In the genomic region with DNA sequence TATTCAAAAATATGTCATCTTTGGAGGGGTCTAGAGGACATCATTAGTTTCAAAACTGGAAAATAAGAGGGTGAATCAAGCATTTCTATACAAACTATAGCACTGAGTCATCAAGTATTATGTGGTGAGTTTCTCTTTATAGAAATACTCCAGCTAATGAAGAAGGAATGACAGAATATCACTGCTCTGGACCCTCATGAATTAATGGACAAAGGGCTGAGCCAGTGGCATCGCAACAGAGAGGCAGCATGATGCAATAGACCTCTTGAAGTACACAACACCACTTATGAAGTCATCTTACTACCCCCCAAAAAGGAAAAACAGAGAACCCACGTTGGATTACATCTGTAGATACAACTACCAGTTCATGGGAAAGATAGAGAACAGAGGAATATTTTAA, we compare ENCODE assay signal across 23 cellular contexts. TPM values are rescaled to one million over a fixed set of nuclear protein-coding genes. Genes with fewer than 3 reads are reported as not detected.
DNase-seq lines count a peak whose midpoint lies in the region; ATAC-seq and TF ChIP-seq lines count a peak whose summit lies in the region.
"Had no signal": no experiment of that assay in that cellular context is flagged by ENCODE, and none has a peak within 500 bp of the region (broad histone marks: within the 10 kb centered on the region; RNA-seq: fewer than 3 reads in every experiment).

No MANE protein-coding gene starts in this region.

- intact Hi-C loops in activated T-helper 1 cell treated with anti-CD3 and anti-CD28 coated beads, Interleukin-12 subunit alpha, Interleukin-12 subunit beta, Interleukin-2, Interleukin-4 antibody, amounts not matched to agents 30 ng/mL and 10 ng/mL and 1 ng/mL, durations not matched to agents 14 hours and 24 hours and 36 hours (cut with micrococcal nuclease), result no loop called here

- H3K36me3 ChIP-seq in brain microvascular endothelial cell (replicated peaks), result no peaks in the 10 kb centered on the region
- H3K36me3 ChIP-seq: left ventricle myocardium inferior had no signal

- H3K27ac ChIP-seq in brain microvascular endothelial cell, result peak overlapping the region; percentile 13
- no peak overlapping the region for H3K27ac ChIP-seq in foreskin keratinocyte
- H3K27ac ChIP-seq: left ventricle myocardium inferior, RWPE1 had no signal

- no peaks in the 10 kb centered on the region for H3K9me3 Mint-ChIP-seq in activated T-helper 1 cell treated with anti-CD3 and anti-CD28 coated beads, Interleukin-12 subunit alpha, Interleukin-12 subunit beta, Interleukin-2, Interleukin-4 antibody, amounts not matched to agents 30 ng/mL and 10 ng/mL and 1 ng/mL, durations not matched to agents 14 hours and 24 hours and 36 hours
- H3K9me3 Mint-ChIP-seq: activated naive CD4-positive, alpha-beta T cell treated with anti-CD3 and anti-CD28 coated beads, Interleukin-2, amount 50 U/mL, for 24 hours; brain; CD4-positive, alpha-beta T cell; dendritic cell treated with granulocyte-macrophage colony-stimulating factor and Interleukin-4, amounts not matched to agents 40 ng/mL and 50 ng/mL, for 4 days had no signal

- no peaks in the 10 kb centered on the region for H3K27me3 ChIP-seq in brain microvascular endothelial cell (replicated peaks)
- no peaks in the 10 kb centered on the region for H3K27me3 ChIP-seq in foreskin keratinocyte

- peaks cover 18% of the 10 kb centered on the region for H3K4me1 ChIP-seq in foreskin keratinocyte

- H3K4me3 Mint-ChIP-seq in activated T-helper 1 cell treated with anti-CD3 and anti-CD28 coated beads, Interleukin-12 subunit alpha, Interleukin-12 subunit beta, Interleukin-2, Interleukin-4 antibody, amounts not matched to agents 30 ng/mL and 10 ng/mL and 1 ng/mL, durations not matched to agents 14 hours and 24 hours and 36 hours, result no peak overlapping the region
- H3K4me3 Mint-ChIP-seq: activated naive CD4-positive, alpha-beta T cell treated with anti-CD3 and anti-CD28 coated beads, Interleukin-2, amount 50 U/mL, for 24 hours; brain; CD4-positive, alpha-beta T cell; dendritic cell treated with granulocyte-macrophage colony-stimulating factor and Interleukin-4, amounts not matched to agents 40 ng/mL and 50 ng/mL, for 4 days; nephron progenitor cell had no signal

- no peak overlapping the region for H3K27ac Mint-ChIP-seq in activated T-helper 1 cell treated with anti-CD3 and anti-CD28 coated beads, Interleukin-12 subunit alpha, Interleukin-12 subunit beta, Interleukin-2, Interleukin-4 antibody, amounts not matched to agents 30 ng/mL and 10 ng/mL and 1 ng/mL, durations not matched to agents 14 hours and 24 hours and 36 hours
- H3K27ac Mint-ChIP-seq: activated naive CD4-positive, alpha-beta T cell treated with anti-CD3 and anti-CD28 coated beads, Interleukin-2, amount 50 U/mL, for 24 hours; CD4-positive, alpha-beta T cell; dendritic cell treated with granulocyte-macrophage colony-stimulating factor and Interleukin-4, amounts not matched to agents 40 ng/mL and 50 ng/mL, for 4 days; nephron progenitor cell had no signal

- H3K36me3 Mint-ChIP-seq in activated T-helper 1 cell treated with anti-CD3 and anti-CD28 coated beads, Interleukin-12 subunit alpha, Interleukin-12 subunit beta, Interleukin-2, Interleukin-4 antibody, amounts not matched to agents 30 ng/mL and 10 ng/mL and 1 ng/mL, durations not matched to agents 14 hours and 24 hours and 36 hours (ENCODE audit: low read depth), result no peaks in the 10 kb centered on the region
- H3K36me3 Mint-ChIP-seq: activated naive CD4-positive, alpha-beta T cell treated with anti-CD3 and anti-CD28 coated beads, Interleukin-2, amount 50 U/mL, for 24 hours; brain had no signal

- DNase-seq in EH (ENCODE audit: low read depth) (peak; percentile 79), M059J (ENCODE audit: low read depth) (peak; percentile 50), brain microvascular endothelial cell (peak; percentile 69), foreskin keratinocyte (peak; percentile 52 to 77), NCI-H1105 (lab: John Stamatoyannopoulos, UW) (no peak), NCI-H748 treated with DMSO at 0.1 percent for 48 hours (lab: John Stamatoyannopoulos, UW) (no peak), RPMI8226 (no peak)
- no peak for DNase-seq in activated T-helper 1 cell treated with anti-CD3 and anti-CD28 coated beads, Interleukin-12 subunit alpha, Interleukin-12 subunit beta, Interleukin-2, Interleukin-4 antibody, amounts not matched to agents 30 ng/mL and 10 ng/mL and 1 ng/mL, durations not matched to agents 14 hours and 24 hours and 36 hours (ENCODE audit: low spot score)
- DNase-seq: CD4-positive, alpha-beta T cell; DMS 273 treated with DMSO at 0.1 percent for 48 hours; head of caudate nucleus; Kasumi-1; left ventricle myocardium inferior; NCI-H2107; NCI-H510A; nephron progenitor cell; stimulated activated naive CD4-positive, alpha-beta T cell; SW 1271 had no signal

- in situ Hi-C loops in brain microvascular endothelial cell (cut with HindIII; ENCODE audit: low pct_ligation_motif_present, low sequenced_read_pairs), result no loop called here

- peak; percentile 69 for ATAC-seq in foreskin keratinocyte
- ATAC-seq: GM12878 had no signal

- H3K27me3 Mint-ChIP-seq in activated T-helper 1 cell treated with anti-CD3 and anti-CD28 coated beads, Interleukin-12 subunit alpha, Interleukin-12 subunit beta, Interleukin-2, Interleukin-4 antibody, amounts not matched to agents 30 ng/mL and 10 ng/mL and 1 ng/mL, durations not matched to agents 14 hours and 24 hours and 36 hours (ENCODE audit: insufficient read depth), result peaks cover 5% of the 10 kb centered on the region
- H3K27me3 Mint-ChIP-seq: activated naive CD4-positive, alpha-beta T cell treated with anti-CD3 and anti-CD28 coated beads, Interleukin-2, amount 50 U/mL, for 24 hours; CD4-positive, alpha-beta T cell had no signal

- no peak for TF ChIP-seq CTCF in brain microvascular endothelial cell (IDR thresholded peaks at IDR 0.05; ENCODE audit: low read depth, low read length, missing control alignments)
- no peak for TF ChIP-seq CTCF in foreskin keratinocyte (conservative IDR thresholded peaks at IDR 0.05)

- H3K4me3 ChIP-seq in brain microvascular endothelial cell (ENCODE audit: low read depth, low read length), result no peak overlapping the region
- H3K4me3 ChIP-seq: GM12878, left ventricle myocardium inferior had no signal

- no peaks in the 10 kb centered on the region for H3K4me1 Mint-ChIP-seq in activated T-helper 1 cell treated with anti-CD3 and anti-CD28 coated beads, Interleukin-12 subunit alpha, Interleukin-12 subunit beta, Interleukin-2, Interleukin-4 antibody, amounts not matched to agents 30 ng/mL and 10 ng/mL and 1 ng/mL, durations not matched to agents 14 hours and 24 hours and 36 hours (ENCODE audit: low read depth)
- H3K4me1 Mint-ChIP-seq: activated naive CD4-positive, alpha-beta T cell treated with anti-CD3 and anti-CD28 coated beads, Interleukin-2, amount 50 U/mL, for 24 hours; nephron progenitor cell had no signal

RNA-seq across cellular contexts. Expression of gene EIF2AK3, which starts 27.4 kb away (rescaled TPM):
- total RNA-seq in M059J (2014; rRNA removed; shearing (Covaris generic)), result 17.8 and 24.3 TPM in 2 replicates
- 16.6 and 17.8 TPM in 2 replicates for total RNA-seq in foreskin keratinocyte
- 3.4 and 3.9 TPM in 2 replicates for polyA plus RNA-seq in foreskin keratinocyte
- 28.7 and 29.6 TPM in 2 replicates for total RNA-seq in activated T-helper 1 cell treated with anti-CD3 and anti-CD28 coated beads, Interleukin-12 subunit alpha, Interleukin-12 subunit beta, Interleukin-2, Interleukin-4 antibody, amounts not matched to agents 30 ng/mL and 10 ng/mL and 1 ng/mL, durations not matched to agents 14 hours and 24 hours and 36 hours

RNA-seq across cellular contexts. Expression of gene RPIA, which starts 36.8 kb away (rescaled TPM):
- total RNA-seq in M059J (2014; rRNA removed; shearing (Covaris generic)), result 7.1 and 7.4 TPM in 2 replicates
- 7.9 and 10.6 TPM in 2 replicates for total RNA-seq in foreskin keratinocyte
- 11.7 and 15.0 TPM in 2 replicates for polyA plus RNA-seq in foreskin keratinocyte
- total RNA-seq in activated T-helper 1 cell treated with anti-CD3 and anti-CD28 coated beads, Interleukin-12 subunit alpha, Interleukin-12 subunit beta, Interleukin-2, Interleukin-4 antibody, amounts not matched to agents 30 ng/mL and 10 ng/mL and 1 ng/mL, durations not matched to agents 14 hours and 24 hours and 36 hours, result 79.1 and 83.1 TPM in 2 replicates

Comparison
In these comparisons a context has a peak if more than half of its experiments do, and no peak if none do; other contexts are left out.
1. DNase-seq: peak in EH (single experiment), M059J (single experiment), brain microvascular endothelial cell (single experiment) and foreskin keratinocyte (2 of 2); none in NCI-H1105 (single experiment), activated T-helper 1 cell treated with anti-CD3 and anti-CD28 coated beads, Interleukin-12 subunit alpha, Interleukin-12 subunit beta, Interleukin-2, Interleukin-4 antibody, amounts not matched to agents 30 ng/mL and 10 ng/mL and 1 ng/mL, durations not matched to agents 14 hours and 24 hours and 36 hours (single experiment), NCI-H748 treated with DMSO at 0.1 percent for 48 hours (single experiment) and RPMI8226 (single experiment).